Comparison of ENCODE assay signal across 2 cellular contexts in genomic region chr16:70416748-70417616, GRCh38.
TF ChIP-seq lines count a peak whose summit lies in the region.

No MANE protein-coding gene starts in this region.

TF ChIP-seq in GM12891, 5 proteins besides CTCF, POLR2A, EP300 and RAD21:
- TF ChIP-seq PAX5 (IDR thresholded peaks at IDR 0.05; ENCODE audit: insufficient read depth, low read length, severe bottlenecking), result peak; percentile 69
- TF ChIP-seq SPI1 (IDR thresholded peaks at IDR 0.05; ENCODE audit: low read depth, low read length), result no peak
- TF ChIP-seq TAF1 (IDR thresholded peaks at IDR 0.05; ENCODE audit: low read depth, low read length), result no peak
- no peak; the same call in 1 of the 2 replicates for TF ChIP-seq POLR2AphosphoS5 (IDR thresholded peaks at IDR 0.05; ENCODE audit: low read depth, low read length)
- TF ChIP-seq POU2F2 (IDR thresholded peaks at IDR 0.05; ENCODE audit: low read depth, low read length), result 0 out of 2 replicates have a peak, but pooled peaks have one; percentile 45

TF ChIP-seq in H1, 55 proteins besides CTCF, POLR2A, EP300 and RAD21:
- TF ChIP-seq SAP30 (IDR thresholded peaks at IDR 0.05; ENCODE audit: insufficient read depth, insufficient replicate concordance, low read length), result no peak
- TF ChIP-seq RXRA (IDR thresholded peaks at IDR 0.05; ENCODE audit: insufficient read depth, low read depth, low read length), result no peak
- TF ChIP-seq TEAD4 (IDR thresholded peaks at IDR 0.05; ENCODE audit: low read depth, low read length), result no peak
